Comparison of ENCODE assay signal across 16 cellular contexts in the genomic region with DNA sequence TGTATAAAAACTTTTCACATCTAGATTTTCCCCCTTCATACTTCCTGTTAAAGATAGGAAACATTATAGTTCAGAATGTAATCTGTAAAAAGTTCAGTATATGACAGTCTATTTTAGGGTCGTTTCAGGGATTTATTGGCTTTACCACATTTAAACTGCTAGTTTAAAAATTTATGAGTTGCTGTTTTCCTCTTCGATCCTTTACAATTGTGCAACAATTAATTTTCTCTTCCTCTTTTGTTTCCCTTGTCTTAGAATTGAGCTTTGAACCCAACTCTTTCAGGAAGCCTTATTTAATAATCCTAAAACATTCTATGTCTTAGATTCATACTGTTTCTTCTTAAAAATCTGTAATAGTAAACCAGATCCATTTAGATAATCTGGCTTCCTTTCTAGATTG.
"Had no signal": no experiment of that assay in that cellular context is flagged by ENCODE, and none has a peak within 500 bp of the region (broad histone marks: within the 10 kb centered on the region; RNA-seq: fewer than 3 reads in every experiment).

No MANE protein-coding gene starts in this region.

- H3K27me3 Mint-ChIP-seq: activated CD4-positive, alpha-beta memory T cell treated with anti-CD3 and anti-CD28 coated beads, Interleukin-2, amount 10 ng/mL, durations not matched to agents 7 days and 5 days; activated CD4-positive, alpha-beta T cell treated with anti-CD3 and anti-CD28 coated beads for 36 hours; activated naive CD8-positive, alpha-beta T cell treated with anti-CD3 and anti-CD28 coated beads for 36 hours; activated T-cell treated with anti-CD3 and anti-CD28 coated beads, Interleukin-2, amount 50 U/mL, for 24 hours; central memory CD8-positive, alpha-beta T cell; progenitor cell of endocrine pancreas had no signal

- H3K4me3 Mint-ChIP-seq: activated CD4-positive, alpha-beta memory T cell treated with anti-CD3 and anti-CD28 coated beads, Interleukin-2, amount 10 ng/mL, durations not matched to agents 7 days and 5 days; activated CD4-positive, alpha-beta T cell treated with anti-CD3 and anti-CD28 coated beads for 36 hours; activated naive CD8-positive, alpha-beta T cell treated with anti-CD3 and anti-CD28 coated beads for 36 hours; activated T-cell treated with anti-CD3 and anti-CD28 coated beads, Interleukin-2, amount 50 U/mL, for 24 hours; central memory CD8-positive, alpha-beta T cell had no signal

- H3K4me1 Mint-ChIP-seq: activated CD4-positive, alpha-beta memory T cell treated with anti-CD3 and anti-CD28 coated beads, Interleukin-2, amount 10 ng/mL, durations not matched to agents 7 days and 5 days had no signal

- DNase-seq: activated CD4-positive, alpha-beta memory T cell treated with anti-CD3 and anti-CD28 coated beads, Interleukin-2, amount 10 ng/mL, durations not matched to agents 7 days and 5 days; activated CD4-positive, alpha-beta T cell treated with anti-CD3 and anti-CD28 coated beads for 36 hours; activated naive CD8-positive, alpha-beta T cell treated with anti-CD3 and anti-CD28 coated beads for 36 hours; activated T-cell treated with anti-CD3 and anti-CD28 coated beads, Interleukin-2, amount 50 U/mL, for 24 hours; brain microvascular endothelial cell; effector memory CD4-positive, alpha-beta T cell; foreskin fibroblast; hippocampal formation; kidney; mesenchymal stem cell; stimulated activated CD4-positive, alpha-beta T cell treated with anti-CD3 and anti-CD28 coated beads, Interleukin-4, amount 100 ng/mL, for 24 hours; stimulated activated naive CD4-positive, alpha-beta T cell treated with Interleukin-2 at 50 U/mL for 16 hours; substantia nigra; uterus had no signal

- H3K9me3 Mint-ChIP-seq: activated CD4-positive, alpha-beta memory T cell treated with anti-CD3 and anti-CD28 coated beads, Interleukin-2, amount 10 ng/mL, durations not matched to agents 7 days and 5 days; activated T-cell treated with anti-CD3 and anti-CD28 coated beads, Interleukin-2, amount 50 U/mL, for 24 hours; central memory CD8-positive, alpha-beta T cell had no signal

- H3K27ac Mint-ChIP-seq: activated CD4-positive, alpha-beta memory T cell treated with anti-CD3 and anti-CD28 coated beads, Interleukin-2, amount 10 ng/mL, durations not matched to agents 7 days and 5 days; activated CD4-positive, alpha-beta T cell treated with anti-CD3 and anti-CD28 coated beads for 36 hours; activated naive CD8-positive, alpha-beta T cell treated with anti-CD3 and anti-CD28 coated beads for 36 hours; activated T-cell treated with anti-CD3 and anti-CD28 coated beads, Interleukin-2, amount 50 U/mL, for 24 hours; progenitor cell of endocrine pancreas had no signal

- ATAC-seq: activated CD4-positive, alpha-beta T cell treated with anti-CD3 and anti-CD28 coated beads for 36 hours had no signal
